17 cellular contexts compared by ENCODE assay signal in genomic region chr12:106780010-106780625, GRCh38. TPM values are rescaled to one million over a fixed set of nuclear protein-coding genes. Genes with fewer than 3 reads are reported as not detected.
A peak's percentile ranks its signal among the peaks of the same experiment; 100 is the strongest.
DNase-seq lines count a peak whose midpoint lies in the region; ATAC-seq, FAIRE-seq and TF ChIP-seq lines count a peak whose summit lies in the region.
"Had no signal": no experiment of that assay in that cellular context is flagged by ENCODE, and none has a peak within 500 bp of the region (broad histone marks: within the 10 kb centered on the region; RNA-seq: fewer than 3 reads in every experiment).

No MANE protein-coding gene starts in this region.

- intact Hi-C loops in endothelial cell of umbilical vein (cut with micrococcal nuclease): no loop called here

- H3K4me1 ChIP-seq in endothelial cell of umbilical vein (ENCODE audit: control insufficient read depth, extremely low read depth, insufficient read depth, low read length): peaks cover 5% of the 10 kb centered on the region
- peaks cover 8% of the 10 kb centered on the region for H3K4me1 ChIP-seq in smooth muscle cell (ENCODE audit: low read depth)

- CTCF ChIA-PET in endothelial cell of umbilical vein (lab: Charles Lee): no interaction called here

- H3K9ac ChIP-seq in endothelial cell of umbilical vein (replicated peaks; ENCODE audit: extremely low read depth, insufficient read depth, low read length) (no peak overlapping the region), smooth muscle cell (ENCODE audit: low read depth) (no peak overlapping the region)

- H2AFZ ChIP-seq in endothelial cell of umbilical vein (ENCODE audit: low read depth, low read length) (no peak overlapping the region), smooth muscle cell (ENCODE audit: low read depth) (no peak overlapping the region)

- FAIRE-seq in endothelial cell of umbilical vein (lab: Jason Lieb, UNC): no peak
- FAIRE-seq: A204.1 had no signal

- dilution Hi-C loops in endothelial cell of umbilical vein (cut with MboI; ENCODE audit: extremely low pct_ligation_motif_present, low sequenced_read_pairs): no loop called here

- H3K4me3 ChIP-seq in endothelial cell of umbilical vein (replicated peaks in 1 of 3; ENCODE audit: insufficient read depth in 1 of 3, low read depth in 1 of 3, low read length in 3 of 3) (no peak overlapping the region), smooth muscle cell (no peak overlapping the region)
- H3K4me3 ChIP-seq: lung, SJSA1 had no signal

- H3K27ac ChIP-seq in endothelial cell of umbilical vein (ENCODE audit: insufficient read depth, low read depth, low read length) (no peak overlapping the region), smooth muscle cell (ENCODE audit: low read depth) (peak overlapping the region; percentile 56)
- H3K27ac ChIP-seq: SJSA1 had no signal

- POLR2A ChIA-PET in endothelial cell of umbilical vein (lab: Charles Lee): no interaction called here

- peaks cover 0 to 2% of the 10 kb centered on the region in 2 experiments for H3K36me3 ChIP-seq in endothelial cell of umbilical vein (ENCODE audit: control insufficient read depth in 2 of 2, extremely low read depth in 1 of 2, insufficient read depth in 2 of 2, low read length in 2 of 2)
- no peaks in the 10 kb centered on the region for H3K36me3 ChIP-seq in smooth muscle cell (ENCODE audit: low read depth)

- no peaks in the 10 kb centered on the region for H3K9me3 ChIP-seq in endothelial cell of umbilical vein (replicated peaks; ENCODE audit: control insufficient read depth, insufficient read depth, low read length)
- no peaks in the 10 kb centered on the region for H3K9me3 ChIP-seq in smooth muscle cell (replicated peaks; ENCODE audit: low read depth)
- H3K9me3 ChIP-seq: SJSA1 had no signal

- TF ChIP-seq POLR2A in endothelial cell of umbilical vein (IDR thresholded peaks at IDR 0.05; ENCODE audit: low read depth, low read length): no peak

- TF ChIP-seq CTCF in endothelial cell of umbilical vein (IDR thresholded peaks at IDR 0.05; ENCODE audit: extremely low read depth in 1 of 2, insufficient read depth in 1 of 2, low read depth in 1 of 2, low read length in 2 of 2) (no peak), smooth muscle cell (IDR thresholded peaks at IDR 0.05; ENCODE audit: borderline replicate concordance, insufficient read depth, poor library complexity, severe bottlenecking) (no peak)

- WGBS in smooth muscle cell (ENCODE audit: low lambda C conversion rate): 8% methylated on average over 3 of the region's 3 CpGs

- DNase-seq in NCI-H345 (lab: John Stamatoyannopoulos, UW): peak; percentile 2
- DNase-seq in NCI-H345 treated with DMSO at 0.1 percent for 48 hours (lab: John Stamatoyannopoulos, UW; ENCODE audit: unreplicated experiment): no peak
- DNase-seq in OCI-M1 (lab: John Stamatoyannopoulos, UW): peak; percentile 42
- DNase-seq in endothelial cell of umbilical vein (ENCODE audit: low read depth, low spot score): peak; percentile 7
- no peak for DNase-seq in smooth muscle cell (lab: John Stamatoyannopoulos, UW; ENCODE audit: unreplicated experiment)
- no peak for DNase-seq in GF-D8 (lab: John Stamatoyannopoulos, UW)
- no peak for DNase-seq in left lobe of liver (ENCODE audit: low spot score)
- DNase-seq: activated T-cell treated with anti-CD3 and anti-CD28 coated beads, Interleukin-2, amount 50 U/mL, for 1 hour; amniotic stem cell; DMS 273 treated with DMSO at 0.1 percent for 48 hours; head of caudate nucleus; NCI-H446 treated with DMSO at 0.1 percent for 48 hours had no signal

- H3K27me3 ChIP-seq in endothelial cell of umbilical vein (ENCODE audit: control insufficient read depth in 2 of 2, insufficient read depth in 2 of 2, low read length in 2 of 2): no peaks in the 10 kb centered on the region
- H3K27me3 ChIP-seq in smooth muscle cell (ENCODE audit: low read depth): no peaks in the 10 kb centered on the region
- H3K27me3 ChIP-seq: SJSA1 had no signal

- no peak overlapping the region for H3K4me2 ChIP-seq in endothelial cell of umbilical vein (ENCODE audit: insufficient read depth, low read length)
- no peak overlapping the region for H3K4me2 ChIP-seq in smooth muscle cell

- H4K20me1 ChIP-seq in endothelial cell of umbilical vein (replicated peaks; ENCODE audit: control insufficient read depth, extremely low read depth, insufficient read depth, low read length) (no peaks in the 10 kb centered on the region), smooth muscle cell (ENCODE audit: low read depth) (peaks cover 72% of the 10 kb centered on the region)

- BruUV-seq in endothelial cell of umbilical vein (replicated peaks; lab: Mats Ljungman, UMichigan): no TSS peak

- H3F3A ChIP-seq in smooth muscle cell (ENCODE audit: low read depth): no peaks in the 10 kb centered on the region

- peaks cover 48% of the 10 kb centered on the region for H3K79me2 ChIP-seq in endothelial cell of umbilical vein (ENCODE audit: control insufficient read depth, insufficient read depth, low read length)
- H3K79me2 ChIP-seq in smooth muscle cell (ENCODE audit: low read depth): peaks cover 46% of the 10 kb centered on the region

- no peaks in the 10 kb centered on the region for H3K9me1 ChIP-seq in endothelial cell of umbilical vein (replicated peaks; ENCODE audit: control insufficient read depth, extremely low read depth, insufficient read depth, low read length)

- ATAC-seq in left lobe of liver: no peak
- no peak for ATAC-seq in GM19035 (IDR thresholded peaks at IDR 0.05; ENCODE audit: unreplicated experiment)
- ATAC-seq: activated CD4-positive, CD25-positive, alpha-beta regulatory T cell treated with anti-CD3 and anti-CD28 coated beads, Interleukin-2, amount 50 U/mL, for 24 hours had no signal

TF ChIP-seq in endothelial cell of umbilical vein, 7 proteins besides CTCF, POLR2A, EP300 and RAD21:
- TF ChIP-seq POLR2AphosphoS5 (IDR thresholded peaks at IDR 0.05; ENCODE audit: insufficient read depth, low read depth, low read length) (no peak), EZH2 (IDR thresholded peaks at IDR 0.05; ENCODE audit: borderline replicate concordance, low read depth, low read length, severe bottlenecking) (no peak), MYC (IDR thresholded peaks at IDR 0.05; ENCODE audit: low read depth, low read length) (no peak), FOS (IDR thresholded peaks at IDR 0.05; ENCODE audit: borderline replicate concordance, insufficient read depth, low read length) (peak; percentile 18), JUN (IDR thresholded peaks at IDR 0.05; ENCODE audit: borderline replicate concordance, insufficient read depth, insufficient read length, low read depth) (no peak), MAX (IDR thresholded peaks at IDR 0.05; ENCODE audit: insufficient read depth, insufficient read length) (no peak), GATA2 (IDR thresholded peaks at IDR 0.05; ENCODE audit: insufficient read depth, insufficient read length, low read depth, low read length) (no peak)
TF ChIP-seq in endothelial cell of umbilical vein: peak in this region for 1.

RNA-seq across cellular contexts. Expression of gene RIC8B, which starts 5.6 kb away (rescaled TPM):
- 13.7 and 16.5 TPM in 2 replicates for total RNA-seq in endothelial cell of umbilical vein
- 4.1 and 4.6 TPM in 2 replicates for polyA plus RNA-seq in endothelial cell of umbilical vein
- polyA plus RNA-seq in endothelial cell of umbilical vein (2011; cell fraction: cytosol; rRNA removed): 4.8 and 5.7 TPM in 2 replicates
- polyA plus RNA-seq in endothelial cell of umbilical vein (2011; cell fraction: nucleus; rRNA removed): 20.6 and 21.6 TPM in 2 replicates
- polyA plus RNA-seq in endothelial cell of umbilical vein (2012): 8.2 and 10.4 TPM in 2 replicates
- 13.9 and 16.0 TPM in 2 replicates for polyA minus RNA-seq in endothelial cell of umbilical vein
- polyA minus RNA-seq in endothelial cell of umbilical vein (2011; cell fraction: cytosol; rRNA and poly(A)+ RNA removed): 5.0 TPM
- polyA minus RNA-seq in endothelial cell of umbilical vein (2011; cell fraction: nucleus; rRNA and poly(A)+ RNA removed): 22.4 and 36.6 TPM in 2 replicates
- 8.7 and 11.7 TPM in 2 replicates for total RNA-seq in smooth muscle cell
- polyA plus RNA-seq in smooth muscle cell: 7.3 and 8.0 TPM in 2 replicates
- total RNA-seq in left lobe of liver: 9.6 TPM

Comparison
In these comparisons a context has a peak if more than half of its experiments do, and no peak if none do; other contexts are left out.
1. DNase-seq: peak in NCI-H345 (single experiment), OCI-M1 (single experiment) and endothelial cell of umbilical vein (single experiment); none in NCI-H345 treated with DMSO at 0.1 percent for 48 hours (single experiment), smooth muscle cell (single experiment), GF-D8 (single experiment) and left lobe of liver (single experiment).